In the genomic region with DNA sequence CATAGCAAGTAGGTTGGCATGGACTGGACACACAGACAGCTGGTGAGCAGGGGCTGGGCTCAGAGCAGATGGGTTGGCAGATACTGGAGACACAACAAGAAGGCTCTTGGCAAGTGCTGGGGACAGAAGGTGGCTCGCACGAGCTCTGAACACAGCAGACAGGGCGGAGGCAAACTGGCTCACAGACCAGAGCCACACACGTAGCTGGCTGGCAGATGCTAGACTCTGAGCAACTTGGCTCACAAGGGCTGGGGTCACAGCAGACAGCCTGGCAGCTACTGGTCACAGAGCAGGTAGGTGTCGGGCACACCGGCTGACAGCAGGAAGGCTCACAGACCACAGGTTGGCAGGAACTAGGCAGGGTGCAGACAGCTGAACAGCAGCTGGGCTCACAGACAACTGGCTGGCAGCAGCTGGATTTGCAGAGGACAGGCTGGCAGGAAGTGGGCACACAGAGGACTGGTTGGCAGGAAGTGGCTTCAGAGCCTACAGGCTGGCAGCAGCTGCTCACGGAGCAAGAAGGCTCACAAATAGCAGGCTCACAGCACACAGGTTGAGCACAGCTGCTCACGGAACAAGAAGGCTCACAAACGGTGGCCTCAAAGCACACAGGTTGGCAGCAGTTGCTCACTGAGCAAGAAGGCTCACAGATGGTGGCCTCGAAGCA, we compare ENCODE assay signal across 10 cellular contexts. TPM values are rescaled to one million over a fixed set of nuclear protein-coding genes. Genes with fewer than 3 reads are reported as not detected.
A peak's percentile ranks its signal among the peaks of the same experiment; 100 is the strongest.
DNase-seq lines count a peak whose midpoint lies in the region; ATAC-seq and TF ChIP-seq lines count a peak whose summit lies in the region.
"Had no signal": no experiment of that assay in that cellular context is flagged by ENCODE, and none has a peak within 500 bp of the region (broad histone marks: within the 10 kb centered on the region; RNA-seq: fewer than 3 reads in every experiment).

No MANE protein-coding gene starts in this region.

- no peak for TF ChIP-seq CTCF in sigmoid colon (IDR thresholded peaks at IDR 0.05)

- peak overlapping the region; percentile 54 for H3K27ac ChIP-seq in cingulate gyrus (ENCODE audit: low read depth, low read length)
- H3K27ac ChIP-seq in sigmoid colon, result no peak overlapping the region

- H3K4me1 ChIP-seq in sigmoid colon, result no peaks in the 10 kb centered on the region

- 34 to 52% methylated on average over 10 of the region's 10 CpGs for WGBS in sigmoid colon, 2 donors

- no peaks in the 10 kb centered on the region for H3K27me3 ChIP-seq in sigmoid colon

- no peaks in the 10 kb centered on the region for H3K36me3 ChIP-seq in sigmoid colon

- no peak for TF ChIP-seq EP300 in sigmoid colon (IDR thresholded peaks at IDR 0.05)

- H3K9me3 ChIP-seq in sigmoid colon, result no peaks in the 10 kb centered on the region

- no peak for TF ChIP-seq POLR2A in sigmoid colon (IDR thresholded peaks at IDR 0.05)

- DNase-seq in NOMO-1 treated with DMSO at 0.1 percent for 48 hours (lab: John Stamatoyannopoulos, UW; ENCODE audit: unreplicated experiment) (peak; percentile 20), NOMO-1 treated with dmso at 0.1 percent for 144 hours (lab: John Stamatoyannopoulos, UW; ENCODE audit: unreplicated experiment) (no peak), T-helper 9 cell (peak; percentile 69), renal cortical epithelial cell (ENCODE audit: low read depth) (peak; percentile 16), NCI-H2227 (lab: John Stamatoyannopoulos, UW; ENCODE audit: unreplicated experiment) (no peak), sigmoid colon (no peak)

- no peak overlapping the region for H3K4me3 ChIP-seq in sigmoid colon

- ATAC-seq in HG02610 (IDR thresholded peaks at IDR 0.05; ENCODE audit: unreplicated experiment), result no peak

- intact Hi-C loops in sigmoid colon (cut with DNase I), result no loop called here

RNA-seq across cellular contexts. Expression of gene KRTAP16-1, which starts 0.7 kb away (rescaled TPM):
- total RNA-seq in renal cortical epithelial cell, result not detected in 2 replicates
- total RNA-seq in sigmoid colon, result not detected
- polyA plus RNA-seq in sigmoid colon, result not detected
- total RNA-seq: lung microvascular endothelial cell; T-helper 2 cell treated with Interferon-gamma antibody and Interleukin-4, amounts not matched to agents 100 ng/mL and 5 ng/mL, for 36 hours had no signal

RNA-seq across cellular contexts. Expression of gene KRTAP29-1, which starts 5.7 kb away (rescaled TPM):
- total RNA-seq in renal cortical epithelial cell (not detected in 2 replicates), sigmoid colon (not detected)
- not detected for polyA plus RNA-seq in sigmoid colon
- total RNA-seq: lung microvascular endothelial cell; T-helper 2 cell treated with Interferon-gamma antibody and Interleukin-4, amounts not matched to agents 100 ng/mL and 5 ng/mL, for 36 hours had no signal

RNA-seq across cellular contexts. Expression of gene KRTAP17-1, which starts 7.1 kb away (rescaled TPM):
- not detected in 2 replicates for total RNA-seq in renal cortical epithelial cell
- total RNA-seq in sigmoid colon, result not detected
- not detected for polyA plus RNA-seq in sigmoid colon
- total RNA-seq: lung microvascular endothelial cell; T-helper 2 cell treated with Interferon-gamma antibody and Interleukin-4, amounts not matched to agents 100 ng/mL and 5 ng/mL, for 36 hours had no signal

RNA-seq across cellular contexts. Expression of gene KRTAP9-7, which starts 32.9 kb away (rescaled TPM):
- total RNA-seq in renal cortical epithelial cell (not detected in 2 replicates), sigmoid colon (not detected)
- not detected for polyA plus RNA-seq in sigmoid colon
- total RNA-seq: lung microvascular endothelial cell; T-helper 2 cell treated with Interferon-gamma antibody and Interleukin-4, amounts not matched to agents 100 ng/mL and 5 ng/mL, for 36 hours had no signal

RNA-seq across cellular contexts. Expression of gene KRT33A, which starts 42.2 kb away (rescaled TPM):
- total RNA-seq in renal cortical epithelial cell, result not detected in 2 replicates
- not detected for total RNA-seq in sigmoid colon
- polyA plus RNA-seq in sigmoid colon, result not detected
- total RNA-seq: lung microvascular endothelial cell; T-helper 2 cell treated with Interferon-gamma antibody and Interleukin-4, amounts not matched to agents 100 ng/mL and 5 ng/mL, for 36 hours had no signal

Comparison
In these comparisons a context has a peak if more than half of its experiments do, and no peak if none do; other contexts are left out.
1. DNase-seq: peak in NOMO-1 treated with DMSO at 0.1 percent for 48 hours (single experiment), T-helper 9 cell (single experiment) and renal cortical epithelial cell (single experiment); none in NOMO-1 treated with dmso at 0.1 percent for 144 hours (single experiment), NCI-H2227 (single experiment) and sigmoid colon (single experiment).